ENCODE assay signal across 23 cellular contexts in genomic region chr17:79912552-79913330, GRCh38.
"Had no signal": no experiment of that assay in that cellular context is flagged by ENCODE, and none has a peak within 500 bp of the region (broad histone marks: within the 10 kb centered on the region; RNA-seq: fewer than 3 reads in every experiment).

No MANE protein-coding gene starts in this region.

- H3K9me3 Mint-ChIP-seq: dendritic cell treated with granulocyte-macrophage colony-stimulating factor and Interleukin-4, amounts not matched to agents 40 ng/mL and 50 ng/mL, for 4 days; effector memory CD8-positive, alpha-beta T cell; memory B cell; mesothelial cell of epicardium; natural killer cell; neural crest cell; stimulated activated naive B cell treated with anti-CD40 and anti-IgM and Interleukin-4, amounts not matched to agents 10 μg/mL and 1 μg/mL and 100 μg/mL, for 72 hours had no signal

- H3K27ac ChIP-seq: epithelial cell of prostate, esophagus muscularis mucosa, gastrocnemius medialis, heart right ventricle, left lung, lower lobe of right lung, parathyroid adenoma, prostate gland had no signal

- H3K4me3 ChIP-seq: esophagus muscularis mucosa, gastrocnemius medialis, heart right ventricle, left lung, lower lobe of right lung, prostate gland had no signal

- H3K9me3 ChIP-seq: esophagus muscularis mucosa, gastrocnemius medialis, heart right ventricle, left lung, lower lobe of right lung, prostate gland had no signal

- H3K36me3 ChIP-seq: esophagus muscularis mucosa, gastrocnemius medialis, heart right ventricle, left lung, lower lobe of right lung, prostate gland had no signal

- H3K9ac ChIP-seq: parathyroid adenoma had no signal

- H3K4me1 ChIP-seq: left lung, lower lobe of right lung, parathyroid adenoma, prostate gland had no signal

- ATAC-seq: effector memory CD8-positive, alpha-beta T cell; gastrocnemius medialis; heart right ventricle; left lung; lower lobe of right lung; natural killer cell; sciatic nerve; stimulated activated naive B cell treated with anti-CD40 and anti-IgM and Interleukin-4, amounts not matched to agents 10 μg/mL and 1 μg/mL and 100 μg/mL, for 72 hours had no signal

- H2AFZ ChIP-seq: parathyroid adenoma had no signal

- DNase-seq: effector memory CD8-positive, alpha-beta T cell; gastrocnemius medialis; heart right ventricle; hypothalamus; islet precursor cell; lower lobe of right lung; natural killer cell; occipital lobe; retina; stimulated activated CD4-positive, alpha-beta T cell treated with anti-CD3 and anti-CD28 coated beads, Interleukin-2, amount 100 ng/mL, for 24 hours; stimulated activated CD4-positive, alpha-beta T cell treated with anti-CD3 and anti-CD28 coated beads, Interleukin-4, amount 100 ng/mL, for 4 hours; stimulated activated naive B cell treated with anti-CD40 and anti-IgM and Interleukin-4, amounts not matched to agents 10 μg/mL and 1 μg/mL and 100 μg/mL, for 72 hours; trophoblast cell had no signal

- H3K36me3 Mint-ChIP-seq: memory B cell; mesothelial cell of epicardium; natural killer cell; stimulated activated naive B cell treated with anti-CD40 and anti-IgM and Interleukin-4, amounts not matched to agents 10 μg/mL and 1 μg/mL and 100 μg/mL, for 72 hours had no signal

- H3K27ac Mint-ChIP-seq: dendritic cell treated with granulocyte-macrophage colony-stimulating factor and Interleukin-4, amounts not matched to agents 40 ng/mL and 50 ng/mL, for 4 days; effector memory CD8-positive, alpha-beta T cell; memory B cell; mesothelial cell of epicardium; natural killer cell; stimulated activated naive B cell treated with anti-CD40 and anti-IgM and Interleukin-4, amounts not matched to agents 10 μg/mL and 1 μg/mL and 100 μg/mL, for 72 hours had no signal

- H3K4me3 Mint-ChIP-seq: dendritic cell treated with granulocyte-macrophage colony-stimulating factor and Interleukin-4, amounts not matched to agents 40 ng/mL and 50 ng/mL, for 4 days; effector memory CD8-positive, alpha-beta T cell; memory B cell; mesothelial cell of epicardium; natural killer cell; neural crest cell; stimulated activated naive B cell treated with anti-CD40 and anti-IgM and Interleukin-4, amounts not matched to agents 10 μg/mL and 1 μg/mL and 100 μg/mL, for 72 hours had no signal

- H3K4me1 Mint-ChIP-seq: mesothelial cell of epicardium, natural killer cell had no signal
